1 cellular context compared by ENCODE assay signal in the genomic region with DNA sequence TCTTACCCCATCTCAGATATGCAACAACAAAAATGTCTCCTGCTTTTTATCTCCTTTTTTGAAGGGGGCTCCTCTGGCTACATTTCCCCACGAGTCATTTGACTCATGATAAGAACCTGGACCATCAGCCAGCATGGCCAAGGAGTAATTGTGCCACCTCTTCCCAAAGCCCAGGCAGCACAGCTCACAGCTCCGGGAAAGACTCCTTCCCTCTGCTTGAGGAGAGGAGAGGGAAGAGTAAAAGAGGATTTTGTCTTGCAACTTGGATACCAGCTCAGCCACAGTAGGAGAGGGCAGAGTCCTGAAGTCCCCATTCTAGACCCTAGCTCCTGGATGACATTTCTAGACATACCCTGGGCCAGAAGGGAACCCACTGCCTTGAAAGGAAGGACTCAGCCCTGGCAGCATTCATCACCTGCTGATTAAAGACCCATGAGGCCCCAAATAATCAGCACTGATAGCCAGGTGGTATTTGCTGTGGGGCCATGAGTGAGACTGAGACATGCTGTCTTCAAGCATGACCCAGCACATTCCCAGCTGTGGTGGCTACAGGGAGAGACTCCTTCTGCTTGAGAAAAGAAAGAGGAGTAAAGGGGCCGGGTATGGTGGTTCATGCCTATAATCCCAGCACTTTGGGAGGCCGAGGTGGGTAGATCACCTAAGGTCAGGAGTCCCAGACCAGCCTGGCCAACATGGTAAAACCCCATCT.
TF ChIP-seq lines count a peak whose summit lies in the region.

No MANE protein-coding gene starts in this region.

TF ChIP-seq in K562, 482 proteins besides CTCF, POLR2A, EP300 and RAD21 (continued from another document and continues in another):
- TF ChIP-seq, protein P1, sequence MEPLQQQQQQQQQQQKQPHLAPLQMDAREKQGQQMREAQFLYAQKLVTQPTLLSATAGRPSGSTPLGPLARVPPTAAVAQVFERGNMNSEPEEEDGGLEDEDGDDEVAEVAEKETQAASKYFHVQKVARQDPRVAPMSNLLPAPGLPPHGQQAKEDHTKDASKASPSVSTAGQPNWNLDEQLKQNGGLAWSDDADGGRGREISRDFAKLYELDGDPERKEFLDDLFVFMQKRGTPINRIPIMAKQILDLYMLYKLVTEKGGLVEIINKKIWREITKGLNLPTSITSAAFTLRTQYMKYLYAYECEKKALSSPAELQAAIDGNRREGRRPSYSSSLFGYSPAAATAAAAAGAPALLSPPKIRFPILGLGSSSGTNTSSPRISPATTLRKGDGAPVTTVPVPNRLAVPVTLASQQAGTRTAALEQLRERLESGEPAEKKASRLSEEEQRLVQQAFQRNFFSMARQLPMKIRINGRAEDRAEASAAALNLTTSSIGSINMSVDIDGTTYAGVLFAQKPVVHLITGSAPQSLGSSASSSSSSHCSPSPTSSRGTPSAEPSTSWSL (CRISPR knock-in tag; IDR thresholded peaks at IDR 0.05; ENCODE audit: borderline replicate concordance): no peak
- TF ChIP-seq CEBPG (CRISPR knock-in tag; IDR thresholded peaks at IDR 0.05) (no peak), CEBPG (tag; conservative IDR thresholded peaks at IDR 0.05 in 1 of 2, IDR thresholded peaks at IDR 0.05 in 1 of 2) (no peak), TCF15 (CRISPR knock-in tag; IDR thresholded peaks at IDR 0.05) (no peak), CCNT2 (IDR thresholded peaks at IDR 0.05; ENCODE audit: borderline replicate concordance, extremely low read depth, insufficient read length, low read depth, low read length) (no peak), NELFE (IDR thresholded peaks at IDR 0.05; ENCODE audit: insufficient read depth, insufficient read length) (no peak), TEAD1 (CRISPR knock-in tag; IDR thresholded peaks at IDR 0.05) (peak in 1 of 2 experiments; percentile 53; a peak in 1 of 4 replicates), ZNF436 (CRISPR knock-in tag; IDR thresholded peaks at IDR 0.05) (no peak), TEAD4 (IDR thresholded peaks at IDR 0.05; ENCODE audit: low read length) (peak; percentile 56; the same call in 1 of the 2 replicates), TEAD4 (CRISPR knock-in tag; IDR thresholded peaks at IDR 0.05; ENCODE audit: borderline replicate concordance) (no peak), MAFF (IDR thresholded peaks at IDR 0.05; ENCODE audit: low read length) (peak; percentile 48), MAFG (tag; conservative IDR thresholded peaks at IDR 0.05) (peak; percentile 85), NFE2 (IDR thresholded peaks at IDR 0.05; ENCODE audit: low read depth) (peak; percentile 95), TSC22D4 (tag; IDR thresholded peaks at IDR 0.05) (no peak), ZNF174 (CRISPR knock-in tag; IDR thresholded peaks at IDR 0.05) (no peak), E4F1 (CRISPR knock-in tag; IDR thresholded peaks at IDR 0.05; ENCODE audit: borderline replicate concordance) (no peak), ZNF24 (IDR thresholded peaks at IDR 0.05) (no peak), MCM3 (IDR thresholded peaks at IDR 0.05) (no peak), NFIX (CRISPR knock-in tag; IDR thresholded peaks at IDR 0.05; ENCODE audit: low read depth) (no peak), CTBP1 (IDR thresholded peaks at IDR 0.05; ENCODE audit: borderline replicate concordance) (0 out of 2 replicates have a peak, but pooled peaks have one; percentile 15), CHCHD3 (CRISPR knock-in tag; IDR thresholded peaks at IDR 0.05) (no peak), SMARCC2 (IDR thresholded peaks at IDR 0.05; ENCODE audit: low read depth) (0 out of 2 replicates have a peak, but pooled peaks have one; percentile 43), MEIS2 (IDR thresholded peaks at IDR 0.05; ENCODE audit: partially characterized antibody) (peak; percentile 43), ZNF384 (IDR thresholded peaks at IDR 0.05; ENCODE audit: low read depth, low read length) (no peak), SAP30 (IDR thresholded peaks at IDR 0.05; ENCODE audit: borderline replicate concordance, insufficient read depth, low read depth, low read length, poor library complexity, severe bottlenecking) (no peak), CBFA2T3 (IDR thresholded peaks at IDR 0.05) (peak; percentile 68), ILF3 (IDR thresholded peaks at IDR 0.05; ENCODE audit: borderline replicate concordance) (no peak), NFE2L1 (tag; IDR thresholded peaks at IDR 0.05; ENCODE audit: borderline replicate concordance, low read depth) (0 out of 2 replicates have a peak, but pooled peaks have one; percentile 18), FOXK2 (conservative IDR thresholded peaks at IDR 0.05 in 1 of 2, IDR thresholded peaks at IDR 0.05 in 1 of 2; ENCODE audit: low read depth in 2 of 2) (0 out of 4 replicates have a peak, but pooled peaks of 1 of the 2 experiments have one; percentile 12), ZNF583 (CRISPR knock-in tag; IDR thresholded peaks at IDR 0.05) (no peak)
- TF ChIP-seq, protein P2, sequence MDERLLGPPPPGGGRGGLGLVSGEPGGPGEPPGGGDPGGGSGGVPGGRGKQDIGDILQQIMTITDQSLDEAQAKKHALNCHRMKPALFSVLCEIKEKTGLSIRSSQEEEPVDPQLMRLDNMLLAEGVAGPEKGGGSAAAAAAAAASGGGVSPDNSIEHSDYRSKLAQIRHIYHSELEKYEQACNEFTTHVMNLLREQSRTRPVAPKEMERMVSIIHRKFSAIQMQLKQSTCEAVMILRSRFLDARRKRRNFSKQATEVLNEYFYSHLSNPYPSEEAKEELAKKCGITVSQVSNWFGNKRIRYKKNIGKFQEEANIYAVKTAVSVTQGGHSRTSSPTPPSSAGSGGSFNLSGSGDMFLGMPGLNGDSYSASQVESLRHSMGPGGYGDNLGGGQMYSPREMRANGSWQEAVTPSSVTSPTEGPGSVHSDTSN (CRISPR knock-in tag; IDR thresholded peaks at IDR 0.05; ENCODE audit: low read depth): no peak
- TF ChIP-seq, protein P2 (tag; conservative IDR thresholded peaks at IDR 0.05; ENCODE audit: low read depth): 0 out of 2 replicates have a peak, but pooled peaks have one; percentile 44
- TF ChIP-seq, protein P3, sequence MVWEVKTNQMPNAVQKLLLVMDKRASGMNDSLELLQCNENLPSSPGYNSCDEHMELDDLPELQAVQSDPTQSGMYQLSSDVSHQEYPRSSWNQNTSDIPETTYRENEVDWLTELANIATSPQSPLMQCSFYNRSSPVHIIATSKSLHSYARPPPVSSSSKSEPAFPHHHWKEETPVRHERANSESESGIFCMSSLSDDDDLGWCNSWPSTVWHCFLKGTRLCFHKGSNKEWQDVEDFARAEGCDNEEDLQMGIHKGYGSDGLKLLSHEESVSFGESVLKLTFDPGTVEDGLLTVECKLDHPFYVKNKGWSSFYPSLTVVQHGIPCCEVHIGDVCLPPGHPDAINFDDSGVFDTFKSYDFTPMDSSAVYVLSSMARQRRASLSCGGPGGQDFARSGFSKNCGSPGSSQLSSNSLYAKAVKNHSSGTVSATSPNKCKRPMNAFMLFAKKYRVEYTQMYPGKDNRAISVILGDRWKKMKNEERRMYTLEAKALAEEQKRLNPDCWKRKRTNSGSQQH (CRISPR knock-in tag; IDR thresholded peaks at IDR 0.05): no peak
- TF ChIP-seq, protein P4, sequence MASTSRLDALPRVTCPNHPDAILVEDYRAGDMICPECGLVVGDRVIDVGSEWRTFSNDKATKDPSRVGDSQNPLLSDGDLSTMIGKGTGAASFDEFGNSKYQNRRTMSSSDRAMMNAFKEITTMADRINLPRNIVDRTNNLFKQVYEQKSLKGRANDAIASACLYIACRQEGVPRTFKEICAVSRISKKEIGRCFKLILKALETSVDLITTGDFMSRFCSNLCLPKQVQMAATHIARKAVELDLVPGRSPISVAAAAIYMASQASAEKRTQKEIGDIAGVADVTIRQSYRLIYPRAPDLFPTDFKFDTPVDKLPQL (IDR thresholded peaks at IDR 0.05; ENCODE audit: extremely low read depth, insufficient read length): no peak
- TF ChIP-seq, protein P5, sequence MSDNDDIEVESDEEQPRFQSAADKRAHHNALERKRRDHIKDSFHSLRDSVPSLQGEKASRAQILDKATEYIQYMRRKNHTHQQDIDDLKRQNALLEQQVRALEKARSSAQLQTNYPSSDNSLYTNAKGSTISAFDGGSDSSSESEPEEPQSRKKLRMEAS (CRISPR knock-in tag; IDR thresholded peaks at IDR 0.05): peak; percentile 79
- TF ChIP-seq, protein P6, sequence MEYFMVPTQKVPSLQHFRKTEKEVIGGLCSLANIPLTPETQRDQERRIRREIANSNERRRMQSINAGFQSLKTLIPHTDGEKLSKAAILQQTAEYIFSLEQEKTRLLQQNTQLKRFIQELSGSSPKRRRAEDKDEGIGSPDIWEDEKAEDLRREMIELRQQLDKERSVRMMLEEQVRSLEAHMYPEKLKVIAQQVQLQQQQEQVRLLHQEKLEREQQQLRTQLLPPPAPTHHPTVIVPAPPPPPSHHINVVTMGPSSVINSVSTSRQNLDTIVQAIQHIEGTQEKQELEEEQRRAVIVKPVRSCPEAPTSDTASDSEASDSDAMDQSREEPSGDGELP (CRISPR knock-in tag; IDR thresholded peaks at IDR 0.05; ENCODE audit: borderline replicate concordance): peak; percentile 86
- TF ChIP-seq, protein P7, sequence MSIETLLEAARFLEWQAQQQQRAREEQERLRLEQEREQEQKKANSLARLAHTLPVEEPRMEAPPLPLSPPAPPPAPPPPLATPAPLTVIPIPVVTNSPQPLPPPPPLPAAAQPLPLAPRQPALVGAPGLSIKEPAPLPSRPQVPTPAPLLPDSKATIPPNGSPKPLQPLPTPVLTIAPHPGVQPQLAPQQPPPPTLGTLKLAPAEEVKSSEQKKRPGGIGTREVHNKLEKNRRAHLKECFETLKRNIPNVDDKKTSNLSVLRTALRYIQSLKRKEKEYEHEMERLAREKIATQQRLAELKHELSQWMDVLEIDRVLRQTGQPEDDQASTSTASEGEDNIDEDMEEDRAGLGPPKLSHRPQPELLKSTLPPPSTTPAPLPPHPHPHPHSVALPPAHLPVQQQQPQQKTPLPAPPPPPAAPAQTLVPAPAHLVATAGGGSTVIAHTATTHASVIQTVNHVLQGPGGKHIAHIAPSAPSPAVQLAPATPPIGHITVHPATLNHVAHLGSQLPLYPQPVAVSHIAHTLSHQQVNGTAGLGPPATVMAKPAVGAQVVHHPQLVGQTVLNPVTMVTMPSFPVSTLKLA (conservative IDR thresholded peaks at IDR 0.05): peak; percentile 21 to 62; a peak in 2 of 4 replicates
- TF ChIP-seq, protein P8, sequence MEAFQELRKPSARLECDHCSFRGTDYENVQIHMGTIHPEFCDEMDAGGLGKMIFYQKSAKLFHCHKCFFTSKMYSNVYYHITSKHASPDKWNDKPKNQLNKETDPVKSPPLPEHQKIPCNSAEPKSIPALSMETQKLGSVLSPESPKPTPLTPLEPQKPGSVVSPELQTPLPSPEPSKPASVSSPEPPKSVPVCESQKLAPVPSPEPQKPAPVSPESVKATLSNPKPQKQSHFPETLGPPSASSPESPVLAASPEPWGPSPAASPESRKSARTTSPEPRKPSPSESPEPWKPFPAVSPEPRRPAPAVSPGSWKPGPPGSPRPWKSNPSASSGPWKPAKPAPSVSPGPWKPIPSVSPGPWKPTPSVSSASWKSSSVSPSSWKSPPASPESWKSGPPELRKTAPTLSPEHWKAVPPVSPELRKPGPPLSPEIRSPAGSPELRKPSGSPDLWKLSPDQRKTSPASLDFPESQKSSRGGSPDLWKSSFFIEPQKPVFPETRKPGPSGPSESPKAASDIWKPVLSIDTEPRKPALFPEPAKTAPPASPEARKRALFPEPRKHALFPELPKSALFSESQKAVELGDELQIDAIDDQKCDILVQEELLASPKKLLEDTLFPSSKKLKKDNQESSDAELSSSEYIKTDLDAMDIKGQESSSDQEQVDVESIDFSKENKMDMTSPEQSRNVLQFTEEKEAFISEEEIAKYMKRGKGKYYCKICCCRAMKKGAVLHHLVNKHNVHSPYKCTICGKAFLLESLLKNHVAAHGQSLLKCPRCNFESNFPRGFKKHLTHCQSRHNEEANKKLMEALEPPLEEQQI (IDR thresholded peaks at IDR 0.05): no peak
